In genomic region chrX:9285342-9285771, GRCh38 we compare ENCODE assay signal across 1 cellular context.
TF ChIP-seq lines count a peak whose summit lies in the region.

No MANE protein-coding gene starts in this region.

TF ChIP-seq in GM12878, 131 proteins besides CTCF, POLR2A, EP300 and RAD21 (continued from another document):
- TF ChIP-seq PRDM15 (CRISPR knock-in tag; IDR thresholded peaks at IDR 0.05) (no peak), JUNB (IDR thresholded peaks at IDR 0.05) (peak; percentile 24; the same call in 1 of the 2 replicates)
